ENCODE assay signal across 34 cellular contexts in genomic region chr3:121839962-121840361, GRCh38. TPM values are rescaled to one million over a fixed set of nuclear protein-coding genes. Genes with fewer than 3 reads are reported as not detected.
DNase-seq lines count a peak whose midpoint lies in the region; ATAC-seq, FAIRE-seq and TF ChIP-seq lines count a peak whose summit lies in the region.
"Had no signal": no experiment of that assay in that cellular context is flagged by ENCODE, and none has a peak within 500 bp of the region (broad histone marks: within the 10 kb centered on the region; RNA-seq: fewer than 3 reads in every experiment).

No MANE protein-coding gene starts in this region.

- H3K9me3 ChIP-seq in GM12878 (replicated peaks; ENCODE audit: control insufficient read depth, insufficient read depth, low read length): no peaks in the 10 kb centered on the region; the same call in 1 of the 3 replicates
- H3K9me3 ChIP-seq in K562 (replicated peaks; ENCODE audit: control insufficient read depth, insufficient read depth, low read depth, low read length): no peaks in the 10 kb centered on the region
- H3K9me3 ChIP-seq: A549, BE2C, Caco-2 had no signal

- no peaks in the 10 kb centered on the region for H3K27me3 Mint-ChIP-seq in activated CD8-positive, alpha-beta memory T cell treated with anti-CD3 and anti-CD28 coated beads, Interleukin-2, amount 10 ng/mL, durations not matched to agents 7 days and 5 days
- H3K27me3 Mint-ChIP-seq: B cell; CD4-positive, alpha-beta memory T cell; CD4-positive, alpha-beta T cell had no signal

- no peak overlapping the region for H2AFZ ChIP-seq in GM12878 (ENCODE audit: control insufficient read depth, low read depth, low read length)
- no peak overlapping the region for H2AFZ ChIP-seq in K562 (ENCODE audit: low read depth, low read length)

- peaks cover 23% of the 10 kb centered on the region for H3K4me1 Mint-ChIP-seq in activated CD8-positive, alpha-beta memory T cell treated with anti-CD3 and anti-CD28 coated beads, Interleukin-2, amount 10 ng/mL, durations not matched to agents 7 days and 5 days

- no peak for TF ChIP-seq EP300 in GM12878 (IDR thresholded peaks at IDR 0.05; ENCODE audit: borderline replicate concordance in 1 of 2, control insufficient read depth in 1 of 2, low read depth in 2 of 2, low read length in 2 of 2)
- no peak for TF ChIP-seq EP300 in K562 (IDR thresholded peaks at IDR 0.05; ENCODE audit: low read length)

- DNase-seq in GM12878 (ENCODE audit: low read depth, low spot score) (no peak), K562 (ENCODE audit: extremely low read depth in 1 of 4, low spot score in 3 of 4) (no peak), NCI-H748 treated with DMSO at 0.1 percent for 48 hours (lab: John Stamatoyannopoulos, UW) (no peak)
- no peak for DNase-seq in activated CD8-positive, alpha-beta memory T cell treated with anti-CD3 and anti-CD28 coated beads, Interleukin-2, amount 10 ng/mL, durations not matched to agents 7 days and 5 days
- DNase-seq: 8988T; ACHN; AML-193; BE2C; C1 segment of cervical spinal cord; Caco-2; Calu3; CD4-positive, alpha-beta memory T cell; CD4-positive, alpha-beta T cell; CD4-positive, CD25-positive, alpha-beta regulatory T cell; CD8-positive, alpha-beta memory T cell; CD8-positive, alpha-beta T cell; COR-L47; DMS 273 treated with DMSO at 0.1 percent for 48 hours; DMS153; DMS53; DMS79; DMS79 treated with DMSO at 0.1 percent for 48 hours; DND-41; EL had no signal

- TF ChIP-seq RAD21 in GM12878 (IDR thresholded peaks at IDR 0.05; ENCODE audit: insufficient read depth, low read depth, low read length): no peak
- no peak for TF ChIP-seq RAD21 in K562 (CRISPR knock-in tag; conservative IDR thresholded peaks at IDR 0.05 in 1 of 2, IDR thresholded peaks at IDR 0.05 in 1 of 2)

- H3K79me2 ChIP-seq in GM12878 (ENCODE audit: control insufficient read depth, insufficient read depth, low read length): peaks cover 44% of the 10 kb centered on the region
- peaks cover 3% of the 10 kb centered on the region; the same call in 1 of the 3 replicates for H3K79me2 ChIP-seq in K562 (ENCODE audit: control insufficient read depth, insufficient read depth, low read length)

- H3K27ac Mint-ChIP-seq in activated CD8-positive, alpha-beta memory T cell treated with anti-CD3 and anti-CD28 coated beads, Interleukin-2, amount 10 ng/mL, durations not matched to agents 7 days and 5 days: no peak overlapping the region
- H3K27ac Mint-ChIP-seq: B cell; CD4-positive, alpha-beta memory T cell; CD4-positive, alpha-beta T cell; CD4-positive, CD25-positive, alpha-beta regulatory T cell; CD8-positive, alpha-beta memory T cell; CD8-positive, alpha-beta T cell had no signal

- in situ Hi-C loops in GM12878 (cut with MboI) (loop anchor here (5.0 kb wide), 1 partner anchor 237 kb away; no protein-coding TSS in a partner anchor), K562 (cut with MboI) (no loop called here)

- H4K20me1 ChIP-seq in GM12878 (ENCODE audit: control insufficient read depth, insufficient read depth): no peaks in the 10 kb centered on the region
- H4K20me1 ChIP-seq in K562 (replicated peaks; ENCODE audit: control insufficient read depth, insufficient read depth, low read length): no peaks in the 10 kb centered on the region
- H4K20me1 ChIP-seq: BLaER1; BLaER1 treated with 17β-estradiol and CSF1 and Interleukin-3, amounts not matched to agents 10 nM and 100 nM had no signal

- H3K36me3 Mint-ChIP-seq in activated CD8-positive, alpha-beta memory T cell treated with anti-CD3 and anti-CD28 coated beads, Interleukin-2, amount 10 ng/mL, durations not matched to agents 7 days and 5 days: peaks cover 24% of the 10 kb centered on the region

- no peak for TF ChIP-seq CTCF in GM12878 (IDR thresholded peaks at IDR 0.05 in 2 of 3, conservative IDR thresholded peaks at IDR 0.05 in 1 of 3; ENCODE audit: control insufficient read depth in 2 of 3, extremely low read depth in 1 of 3, insufficient read depth in 1 of 3, low read depth in 3 of 3, low read length in 3 of 3)
- no peak for TF ChIP-seq CTCF in K562 (IDR thresholded peaks at IDR 0.05 in 2 of 3, conservative IDR thresholded peaks at IDR 0.05 in 1 of 3; ENCODE audit: insufficient read depth in 2 of 3, low read depth in 1 of 3, low read length in 3 of 3)

- TF ChIP-seq POLR2A in GM12878 (IDR thresholded peaks at IDR 0.05; ENCODE audit: low read depth, low read length) (no peak), K562 (conservative IDR thresholded peaks at IDR 0.05) (no peak)

- H3K9me3 Mint-ChIP-seq in activated CD8-positive, alpha-beta memory T cell treated with anti-CD3 and anti-CD28 coated beads, Interleukin-2, amount 10 ng/mL, durations not matched to agents 7 days and 5 days (ENCODE audit: low read depth): no peaks in the 10 kb centered on the region
- H3K9me3 Mint-ChIP-seq: CD4-positive, alpha-beta memory T cell; CD4-positive, alpha-beta T cell; CD4-positive, CD25-positive, alpha-beta regulatory T cell; CD8-positive, alpha-beta memory T cell; CD8-positive, alpha-beta T cell had no signal

- peaks cover 0 to 3% of the 10 kb centered on the region in 2 experiments; a peak in 1 of 4 replicates for H3K36me3 ChIP-seq in GM12878 (ENCODE audit: control insufficient read depth in 2 of 2, insufficient read depth in 2 of 2, low read length in 1 of 2)
- no peaks in the 10 kb centered on the region for H3K36me3 ChIP-seq in K562 (ENCODE audit: control insufficient read depth, insufficient read depth, low read length)
- H3K36me3 ChIP-seq: BE2C had no signal

- no peak overlapping the region for H3K4me3 ChIP-seq in GM12878
- no peak overlapping the region for H3K4me3 ChIP-seq in K562
- H3K4me3 ChIP-seq: A549; BLaER1; BLaER1 treated with 17β-estradiol and CSF1 and Interleukin-3, amounts not matched to agents 10 nM and 100 nM had no signal

- ATAC-seq in GM12878: no peak
- no peak for ATAC-seq in K562
- ATAC-seq in activated CD8-positive, alpha-beta memory T cell treated with anti-CD3 and anti-CD28 coated beads, Interleukin-2, amount 10 ng/mL, durations not matched to agents 7 days and 5 days: no peak
- ATAC-seq: A549; CD8-positive, alpha-beta T cell had no signal

- 99% methylated on average over 19 of the region's 23 CpGs for WGBS in GM12878 (ENCODE audit: insufficient coverage, insufficient replicate concordance, low lambda C conversion rate, missing lambda C conversion rate)
- WGBS in K562 (ENCODE audit: insufficient coverage, low coverage, missing lambda C conversion rate): 94% methylated on average over 10 of the region's 23 CpGs

- RAD21 ChIA-PET in GM12878 (lab: Charles Lee; ENCODE audit: unreplicated experiment): no interaction called here

- H3K27ac ChIP-seq in GM12878 (ENCODE audit: control insufficient read depth, insufficient read depth): no peak overlapping the region
- H3K27ac ChIP-seq in K562 (ENCODE audit: extremely low read depth, low read depth, low read length): no peak overlapping the region
- H3K27ac ChIP-seq: 22Rv1; A549; BLaER1; BLaER1 treated with 17β-estradiol and CSF1 and Interleukin-3, amounts not matched to agents 10 nM and 100 nM; C4-2B had no signal

- intact Hi-C loops in GM12878 (cut with micrococcal nuclease; ENCODE audit: unreplicated experiment) (loop anchor here (5.0 to 10.0 kb wide), 5 partner anchors 93 to 415 kb away; partner anchors contain the start of genes GOLGB1 and POLQ), K562 (cut with micrococcal nuclease) (no loop called here)

- no peaks in the 10 kb centered on the region for H3K27me3 ChIP-seq in GM12878 (replicated peaks in 1 of 2; ENCODE audit: control insufficient read depth in 2 of 2, insufficient read depth in 2 of 2, low read length in 1 of 2)
- no peaks in the 10 kb centered on the region for H3K27me3 ChIP-seq in K562 (ENCODE audit: control insufficient read depth in 2 of 2, insufficient read depth in 2 of 2, low read length in 2 of 2)
- H3K27me3 ChIP-seq: BLaER1; BLaER1 treated with 17β-estradiol and CSF1 and Interleukin-3, amounts not matched to agents 10 nM and 100 nM had no signal

- FAIRE-seq in GM12878 (lab: Jason Lieb, UNC): no peak
- no peak for FAIRE-seq in K562 (lab: Jason Lieb, UNC)
- FAIRE-seq: A204.1, A549, D721Med had no signal

- no peaks in the 10 kb centered on the region for H3K9me1 ChIP-seq in K562 (ENCODE audit: control insufficient read depth, insufficient read depth, low read length)

- H3K9ac ChIP-seq in GM12878 (ENCODE audit: control insufficient read depth, insufficient read depth, low read length): no peak overlapping the region
- no peak overlapping the region for H3K9ac ChIP-seq in K562 (ENCODE audit: insufficient read depth in 1 of 2, low read depth in 2 of 2, low read length in 2 of 2)
- H3K9ac ChIP-seq: BLaER1; BLaER1 treated with 17β-estradiol and CSF1 and Interleukin-3, amounts not matched to agents 10 nM and 100 nM had no signal

- H3K4me2 ChIP-seq in GM12878 (ENCODE audit: control insufficient read depth, insufficient read depth) (no peak overlapping the region), K562 (ENCODE audit: insufficient read depth, low read length) (no peak overlapping the region)
- H3K4me2 ChIP-seq: A549; BLaER1; BLaER1 treated with 17β-estradiol and CSF1 and Interleukin-3, amounts not matched to agents 10 nM and 100 nM had no signal

- POLR2A ChIA-PET in GM12878 (lab: Charles Lee): interaction anchor here (0.7 kb wide), 1 partner anchor 140 kb away, joined by 7 read pairs; no protein-coding TSS in a partner anchor
- POLR2A ChIA-PET in K562 (lab: Yijun Ruan, JAX): no interaction called here

- H3K4me1 ChIP-seq in GM12878 (ENCODE audit: control insufficient read depth, insufficient read depth, low read length) (no peaks in the 10 kb centered on the region), K562 (replicated peaks in 1 of 2; ENCODE audit: control insufficient read depth in 2 of 2, insufficient read depth in 2 of 2, low read length in 2 of 2) (no peaks in the 10 kb centered on the region)
- H3K4me1 ChIP-seq: BE2C, Caco-2 had no signal

- CTCF ChIA-PET in GM12878 (lab: Yijun Ruan, JAX): no interaction called here
- CTCF ChIA-PET in K562 (lab: Yijun Ruan, JAX; ENCODE audit: low intra/inter-chr PET ratio): no interaction called here
- CTCF ChIA-PET in activated CD8-positive, alpha-beta memory T cell treated with anti-CD3 and anti-CD28 coated beads, Interleukin-2, amount 10 ng/mL, durations not matched to agents 7 days and 5 days (lab: Charles Lee): no interaction called here

- SMC1A ChIA-PET in GM12878 (lab: Charles Lee; ENCODE audit: uncharacterized antibody, unreplicated experiment): interaction anchor here (13.3 kb wide), 1 partner anchor 29 kb away, joined by 171 read pairs; no protein-coding TSS in a partner anchor

- no peak overlapping the region for H3K4me3 Mint-ChIP-seq in activated CD8-positive, alpha-beta memory T cell treated with anti-CD3 and anti-CD28 coated beads, Interleukin-2, amount 10 ng/mL, durations not matched to agents 7 days and 5 days
- H3K4me3 Mint-ChIP-seq: B cell; CD14-positive monocyte; CD4-positive, alpha-beta memory T cell; CD4-positive, alpha-beta T cell; CD4-positive, CD25-positive, alpha-beta regulatory T cell; CD8-positive, alpha-beta memory T cell; CD8-positive, alpha-beta T cell had no signal

- BruUV-seq in GM12878 (replicated peaks; lab: Mats Ljungman, UMichigan): no TSS peak
- no TSS peak for BruUV-seq in K562 (replicated peaks; lab: Mats Ljungman, UMichigan)

RNA-seq across cellular contexts. Expression of gene EAF2, which starts 5.0 kb away (rescaled TPM):
- 144 and 145 TPM in 2 replicates for total RNA-seq in GM12878 (2013; cell fraction: nucleolus; rRNA removed)
- total RNA-seq in GM12878 (2014; rRNA removed): 48.8 and 52.6 TPM in 2 replicates
- total RNA-seq in GM12878 (2014; rRNA removed; fragmentation: Illumina TruSeq; extraction: Trizol): 65.4 and 67.6 TPM in 2 replicates
- 43.0 and 47.3 TPM in 2 replicates for total RNA-seq in GM12878 (2021)
- polyA plus RNA-seq in GM12878 (2011; ENCODE audit: low read depth): 52.4 TPM
- 75.5 and 106 TPM in 2 replicates for polyA plus RNA-seq in GM12878 (2011; rRNA removed)
- 33.5 and 36.6 TPM in 2 replicates for polyA plus RNA-seq in GM12878 (2011; cell fraction: cytosol; rRNA removed)
- polyA plus RNA-seq in GM12878 (2011; cell fraction: nucleus; rRNA removed): 32.8 and 35.1 TPM in 2 replicates
- polyA plus RNA-seq in GM12878 (2012): 48.8 and 73.9 TPM in 2 replicates
- 68.9 and 74.6 TPM in 2 replicates for polyA plus RNA-seq in GM12878 (2014; fragmentation: Illumina TruSeq; extraction: Trizol)
- 100 to 1,000 TPM; 172 to 193 TPM for polyA plus RNA-seq in GM12878 (2014; fragmentation: Nextera tagmentation; extraction: Ambion mirVana)
- polyA plus RNA-seq in GM12878 (2014; rRNA removed): 40.7 and 53.6 TPM in 2 replicates
- polyA plus RNA-seq in GM12878 (2016; fragmentation: Nextera tagmentation; extraction: Ambion mirVana): 100 to 1,000 TPM; 123 to 136 TPM
- 45.3 and 65.5 TPM in 2 replicates for polyA minus RNA-seq in GM12878 (2011; rRNA and poly(A)+ RNA removed)
- 11.5 and 16.1 TPM in 2 replicates for polyA minus RNA-seq in GM12878 (2011; cell fraction: cytosol; rRNA and poly(A)+ RNA removed)
- 60.4 and 82.5 TPM in 2 replicates for polyA minus RNA-seq in GM12878 (2011; cell fraction: nucleus; rRNA and poly(A)+ RNA removed)
- 7.0 and 12.8 TPM in 2 replicates for total RNA-seq in K562 (2011; cell fraction: chromatin; rRNA removed; ENCODE audit: low replicate concordance)
- 3.5 and 5.7 TPM in 2 replicates for total RNA-seq in K562 (2011; cell fraction: nucleolus; rRNA removed)
- 3.7 and 8.4 TPM in 2 replicates for total RNA-seq in K562 (2011; cell fraction: nucleoplasm; rRNA removed)
- total RNA-seq in K562 (2014; rRNA removed): 2.8 and 3.8 TPM in 2 replicates
- 7.5 and 9.1 TPM in 2 replicates for total RNA-seq in K562 (2014; rRNA removed; fragmentation: Illumina TruSeq; extraction: Trizol)
- total RNA-seq in K562 (2015; rRNA removed; fragmentation: Illumina TruSeq; extraction: Trizol): 5.4 TPM in 2 replicates
- 4.9 and 5.1 TPM in 2 replicates for total RNA-seq in K562 (2021)
- 8.4 and 9.5 TPM in 2 replicates for polyA plus RNA-seq in K562 (2011; rRNA removed)
- 2.1 and 5.6 TPM in 2 replicates for polyA plus RNA-seq in K562 (2011; cell fraction: cytosol; rRNA removed)
- polyA plus RNA-seq in K562 (2011; cell fraction: nucleus; rRNA removed): 2.6 and 3.3 TPM in 2 replicates
- polyA plus RNA-seq in K562 (2012): 6.1 and 6.6 TPM in 2 replicates
- polyA plus RNA-seq in K562 (2014; fragmentation: Illumina TruSeq; extraction: Trizol): 6.6 and 6.9 TPM in 2 replicates
- 10 to 100 TPM; 15.6 to 17.3 TPM for polyA plus RNA-seq in K562 (2014; fragmentation: Nextera tagmentation; extraction: Ambion mirVana)
- polyA plus RNA-seq in K562 (2014; rRNA removed): 5.4 and 6.8 TPM in 2 replicates
- polyA minus RNA-seq in K562 (2011; rRNA and poly(A)+ RNA removed): 8.1 and 10.9 TPM in 2 replicates
- polyA minus RNA-seq in K562 (2011; cell fraction: cytosol; rRNA and poly(A)+ RNA removed): 1.8 and 2.9 TPM in 2 replicates
- 5.3 and 12.1 TPM in 2 replicates for polyA minus RNA-seq in K562 (2011; cell fraction: nucleus; rRNA and poly(A)+ RNA removed)
- 10 to 100 TPM; 19.9 to 22.0 TPM for total RNA-seq in activated CD8-positive, alpha-beta memory T cell treated with anti-CD3 and anti-CD28 coated beads, Interleukin-2, amount 10 ng/mL, durations not matched to agents 7 days and 5 days

RNA-seq across cellular contexts. Expression of gene IQCB1, which starts 5.1 kb away (rescaled TPM):
- total RNA-seq in GM12878 (2013; cell fraction: nucleolus; rRNA removed): 167 and 187 TPM in 2 replicates
- total RNA-seq in GM12878 (2014; rRNA removed): 48.5 and 67.8 TPM in 2 replicates
- 67.8 and 69.4 TPM in 2 replicates for total RNA-seq in GM12878 (2014; rRNA removed; fragmentation: Illumina TruSeq; extraction: Trizol)
- total RNA-seq in GM12878 (2021): 38.5 and 41.7 TPM in 2 replicates
- 30.9 TPM for polyA plus RNA-seq in GM12878 (2011; ENCODE audit: low read depth)
- 68.7 and 100 TPM in 2 replicates for polyA plus RNA-seq in GM12878 (2011; rRNA removed)
- 25.6 and 32.5 TPM in 2 replicates for polyA plus RNA-seq in GM12878 (2011; cell fraction: cytosol; rRNA removed)
- 78.9 and 89.8 TPM in 2 replicates for polyA plus RNA-seq in GM12878 (2011; cell fraction: nucleus; rRNA removed)
- polyA plus RNA-seq in GM12878 (2012): 36.7 TPM in 2 replicates
- polyA plus RNA-seq in GM12878 (2014; fragmentation: Illumina TruSeq; extraction: Trizol): 55.4 and 69.0 TPM in 2 replicates
- polyA plus RNA-seq in GM12878 (2014; fragmentation: Nextera tagmentation; extraction: Ambion mirVana): 10 to 100 TPM; 36.0 to 45.1 TPM
- 39.4 and 50.1 TPM in 2 replicates for polyA plus RNA-seq in GM12878 (2014; rRNA removed)
- 10 to 100 TPM; 45.9 to 49.3 TPM for polyA plus RNA-seq in GM12878 (2016; fragmentation: Nextera tagmentation; extraction: Ambion mirVana)
- polyA minus RNA-seq in GM12878 (2011; rRNA and poly(A)+ RNA removed): 65.1 and 84.3 TPM in 2 replicates
- 7.8 and 15.0 TPM in 2 replicates for polyA minus RNA-seq in GM12878 (2011; cell fraction: cytosol; rRNA and poly(A)+ RNA removed)
- polyA minus RNA-seq in GM12878 (2011; cell fraction: nucleus; rRNA and poly(A)+ RNA removed): 65.3 and 106 TPM in 2 replicates
- total RNA-seq in K562 (2011; cell fraction: chromatin; rRNA removed; ENCODE audit: low replicate concordance): 25.5 and 67.9 TPM in 2 replicates
- total RNA-seq in K562 (2011; cell fraction: nucleolus; rRNA removed): 14.7 and 16.3 TPM in 2 replicates
- total RNA-seq in K562 (2011; cell fraction: nucleoplasm; rRNA removed): 44.1 and 89.9 TPM in 2 replicates
- 22.5 and 25.1 TPM in 2 replicates for total RNA-seq in K562 (2014; rRNA removed)
- 38.1 and 42.0 TPM in 2 replicates for total RNA-seq in K562 (2014; rRNA removed; fragmentation: Illumina TruSeq; extraction: Trizol)
- 25.5 and 31.9 TPM in 2 replicates for total RNA-seq in K562 (2015; rRNA removed; fragmentation: Illumina TruSeq; extraction: Trizol)
- total RNA-seq in K562 (2021): 21.3 and 23.1 TPM in 2 replicates
- 31.0 and 35.5 TPM in 2 replicates for polyA plus RNA-seq in K562 (2011; rRNA removed)
- polyA plus RNA-seq in K562 (2011; cell fraction: cytosol; rRNA removed): 7.0 and 16.1 TPM in 2 replicates
- 42.5 and 42.6 TPM in 2 replicates for polyA plus RNA-seq in K562 (2011; cell fraction: nucleus; rRNA removed)
- polyA plus RNA-seq in K562 (2012): 17.3 and 28.8 TPM in 2 replicates
- polyA plus RNA-seq in K562 (2014; fragmentation: Illumina TruSeq; extraction: Trizol): 24.1 and 27.5 TPM in 2 replicates
- polyA plus RNA-seq in K562 (2014; fragmentation: Nextera tagmentation; extraction: Ambion mirVana): 10 to 100 TPM; 21.1 to 25.2 TPM
- 27.9 and 28.6 TPM in 2 replicates for polyA plus RNA-seq in K562 (2014; rRNA removed)
- 46.8 and 49.6 TPM in 2 replicates for polyA minus RNA-seq in K562 (2011; rRNA and poly(A)+ RNA removed)
- 9.2 and 12.9 TPM in 2 replicates for polyA minus RNA-seq in K562 (2011; cell fraction: cytosol; rRNA and poly(A)+ RNA removed)
- polyA minus RNA-seq in K562 (2011; cell fraction: nucleus; rRNA and poly(A)+ RNA removed): 29.8 and 37.0 TPM in 2 replicates
- total RNA-seq in activated CD8-positive, alpha-beta memory T cell treated with anti-CD3 and anti-CD28 coated beads, Interleukin-2, amount 10 ng/mL, durations not matched to agents 7 days and 5 days: 10 to 100 TPM; 30.2 to 34.7 TPM

RNA-seq across cellular contexts. Expression of gene SLC15A2, which starts 54.2 kb away (rescaled TPM):
- 54.9 and 66.0 TPM in 2 replicates for total RNA-seq in GM12878 (2013; cell fraction: nucleolus; rRNA removed)
- total RNA-seq in GM12878 (2014; rRNA removed) (3.2 and 4.0 TPM in 2 replicates), GM12878 (2014; rRNA removed; fragmentation: Illumina TruSeq; extraction: Trizol) (3.3 and 3.8 TPM in 2 replicates), GM12878 (2021) (2.0 and 5.7 TPM in 2 replicates), K562 (2014; rRNA removed) (0.05 and 0.12 TPM in 2 replicates), K562 (2014; rRNA removed; fragmentation: Illumina TruSeq; extraction: Trizol) (0.25 and 0.29 TPM in 2 replicates), K562 (2015; rRNA removed; fragmentation: Illumina TruSeq; extraction: Trizol) (0.30 and 0.43 TPM in 2 replicates), K562 (2021) (0.24 and 0.42 TPM in 2 replicates)
- polyA plus RNA-seq in GM12878 (2011; ENCODE audit: low read depth): 1.9 TPM
- polyA plus RNA-seq in GM12878 (2011; rRNA removed) (7.2 and 9.0 TPM in 2 replicates), GM12878 (2014; fragmentation: Illumina TruSeq; extraction: Trizol) (2.4 and 3.7 TPM in 2 replicates), GM12878 (2014; fragmentation: Nextera tagmentation; extraction: Ambion mirVana) (1 to 10 TPM in 1 of 2 experiments, under 1 TPM in 1; 0.64 to 1.1 TPM), GM12878 (2014; rRNA removed) (2.4 and 4.1 TPM in 2 replicates), GM12878 (2016; fragmentation: Nextera tagmentation; extraction: Ambion mirVana) (1 to 10 TPM; 1.2 to 1.7 TPM), K562 (2011; rRNA removed) (0.53 and 0.92 TPM in 2 replicates), K562 (2014; fragmentation: Illumina TruSeq; extraction: Trizol) (0.13 and 0.18 TPM in 2 replicates), K562 (2014; fragmentation: Nextera tagmentation; extraction: Ambion mirVana) (under 1 TPM in 1 of 2 experiments, not detected in 1; 0.25 TPM), K562 (2014; rRNA removed) (0.28 and 0.51 TPM in 2 replicates)
- polyA plus RNA-seq in GM12878 (2011; cell fraction: cytosol; rRNA removed): 2.0 and 3.7 TPM in 2 replicates
- 26.2 and 48.1 TPM in 2 replicates for polyA plus RNA-seq in GM12878 (2011; cell fraction: nucleus; rRNA removed)
- polyA plus RNA-seq in GM12878 (2012): 4.0 and 5.0 TPM in 2 replicates
- 18.6 and 31.2 TPM in 2 replicates for polyA minus RNA-seq in GM12878 (2011; rRNA and poly(A)+ RNA removed)
- 1.6 and 4.6 TPM in 2 replicates for polyA minus RNA-seq in GM12878 (2011; cell fraction: cytosol; rRNA and poly(A)+ RNA removed)
- polyA minus RNA-seq in GM12878 (2011; cell fraction: nucleus; rRNA and poly(A)+ RNA removed): 21.0 and 37.6 TPM in 2 replicates
- total RNA-seq in K562 (2011; cell fraction: chromatin; rRNA removed; ENCODE audit: low replicate concordance): 8.1 and 10.7 TPM in 2 replicates
- 0.33 and 0.66 TPM in 2 replicates for total RNA-seq in K562 (2011; cell fraction: nucleolus; rRNA removed)
- total RNA-seq in K562 (2011; cell fraction: nucleoplasm; rRNA removed): 1.0 and 1.8 TPM in 2 replicates
- polyA plus RNA-seq in K562 (2011; cell fraction: cytosol; rRNA removed): 0.13 and 0.38 TPM in 2 replicates
- 4.0 and 6.7 TPM in 2 replicates for polyA plus RNA-seq in K562 (2011; cell fraction: nucleus; rRNA removed)
- polyA plus RNA-seq in K562 (2012): 0.23 and 0.69 TPM in 2 replicates
- 1.6 and 2.6 TPM in 2 replicates for polyA minus RNA-seq in K562 (2011; rRNA and poly(A)+ RNA removed)
- polyA minus RNA-seq in K562 (2011; cell fraction: cytosol; rRNA and poly(A)+ RNA removed): not detected in 2 replicates
- polyA minus RNA-seq in K562 (2011; cell fraction: nucleus; rRNA and poly(A)+ RNA removed): 2.4 and 2.7 TPM in 2 replicates
- 1 to 10 TPM; 2.4 to 4.8 TPM for total RNA-seq in activated CD8-positive, alpha-beta memory T cell treated with anti-CD3 and anti-CD28 coated beads, Interleukin-2, amount 10 ng/mL, durations not matched to agents 7 days and 5 days
- total RNA-seq: A172 had no signal

Comparison
In these comparisons a context has a peak if more than half of its experiments do, and no peak if none do; other contexts are left out.
1. Of the 99 proteins assayed by ChIP-seq in both K562 and GM12878: peak only in K562: none; only in GM12878: none; in both: ZBTB33; in neither: 98.